In genomic region chr5:31962928-31963327, GRCh38 we compare ENCODE assay signal across 16 cellular contexts.
A peak's percentile ranks its signal among the peaks of the same experiment; 100 is the strongest.
DNase-seq lines count a peak whose midpoint lies in the region; ATAC-seq and TF ChIP-seq lines count a peak whose summit lies in the region.
"Had no signal": no experiment of that assay in that cellular context is flagged by ENCODE, and none has a peak within 500 bp of the region (broad histone marks: within the 10 kb centered on the region; RNA-seq: fewer than 3 reads in every experiment).

No MANE protein-coding gene starts in this region.

- H3K4me1 ChIP-seq in hepatocyte (ENCODE audit: insufficient read depth) (peaks cover 18% of the 10 kb centered on the region), gastrocnemius medialis (peaks cover 12 to 18% of the 10 kb centered on the region in 2 donors)

- TF ChIP-seq CTCF in astrocyte of the cerebellum (IDR thresholded peaks at IDR 0.05; ENCODE audit: low read depth, low read length, missing control alignments) (no peak), hepatocyte (IDR thresholded peaks at IDR 0.05; ENCODE audit: poor library complexity) (no peak), gastrocnemius medialis (IDR thresholded peaks at IDR 0.05 in 4 of 5, conservative IDR thresholded peaks at IDR 0.05 in 1 of 5) (no peak)

- H3K27ac ChIP-seq in hepatocyte (peak overlapping the region; percentile 50), gastrocnemius medialis (peak overlapping the region; percentile 8 to 47 (median 26))

- DNase-seq in ELR (ENCODE audit: low read depth) (peak; percentile 28), astrocyte of the cerebellum (ENCODE audit: low read depth) (peak; percentile 40), hepatocyte (ENCODE audit: low spot score) (peak; percentile 18), gastrocnemius medialis (no peak), NOMO-1 treated with DMSO at 0.1 percent for 48 hours (lab: John Stamatoyannopoulos, UW; ENCODE audit: unreplicated experiment) (no peak), AML-193 (lab: John Stamatoyannopoulos, UW) (no peak)
- DNase-seq: activated CD4-positive, alpha-beta T cell treated with anti-CD3 and anti-CD28 coated beads for 1 hour; activated gamma-delta T cell treated with Interleukin-2 at 50 U/mL for 16 hours; CD4-positive, CD25-positive, alpha-beta regulatory T cell; dermis blood vessel endothelial cell; GDM1; NCI-H1092; NCI-H526 treated with DMSO at 0.1 percent for 48 hours had no signal

- H3K9me3 ChIP-seq in hepatocyte (ENCODE audit: low read depth): no peaks in the 10 kb centered on the region
- no peaks in the 10 kb centered on the region for H3K9me3 ChIP-seq in gastrocnemius medialis

- H3K27me3 ChIP-seq in hepatocyte: no peaks in the 10 kb centered on the region
- no peaks in the 10 kb centered on the region for H3K27me3 ChIP-seq in gastrocnemius medialis

- H3K9me2 ChIP-seq in hepatocyte (replicated peaks; ENCODE audit: insufficient read depth): no peaks in the 10 kb centered on the region

- H3K4me2 ChIP-seq in hepatocyte: peak overlapping the region; percentile 36

- H3K36me3 ChIP-seq in hepatocyte (replicated peaks; ENCODE audit: insufficient read depth, low read depth) (no peaks in the 10 kb centered on the region), gastrocnemius medialis (no peaks in the 10 kb centered on the region)

- peak overlapping the region; percentile 1 for H2AFZ ChIP-seq in hepatocyte

- H3K4me3 ChIP-seq in astrocyte of the cerebellum (ENCODE audit: low read depth, low read length) (no peak overlapping the region), hepatocyte (no peak overlapping the region), gastrocnemius medialis (no peak overlapping the region)
- H3K4me3 ChIP-seq: skin epidermis had no signal

- H4K20me1 ChIP-seq in hepatocyte (ENCODE audit: insufficient read depth, poor library complexity, severe bottlenecking): no peaks in the 10 kb centered on the region

- ATAC-seq in gastrocnemius medialis (peak in 1 of 2 donors; percentile 12), HG03342 (IDR thresholded peaks at IDR 0.05; ENCODE audit: unreplicated experiment) (no peak), GM19395 (IDR thresholded peaks at IDR 0.05; ENCODE audit: unreplicated experiment) (no peak)

- WGBS in hepatocyte (ENCODE audit: low lambda C conversion rate, missing lambda C conversion rate): 64% methylated on average over 1 of the region's 1 CpG

- intact Hi-C loops in gastrocnemius medialis (cut with DNase I; ENCODE audit: low total_unique reads): no loop called here

- H3K79me2 ChIP-seq in hepatocyte: no peaks in the 10 kb centered on the region

- in situ Hi-C loops in astrocyte of the cerebellum (cut with HindIII; ENCODE audit: low sequenced_read_pairs) (no loop called here), gastrocnemius medialis (cut with MboI; ENCODE audit: low sequenced_read_pairs in 4 of 4) (no loop called here)

- TF ChIP-seq POLR2A in gastrocnemius medialis (IDR thresholded peaks at IDR 0.05): no peak

Comparison
In these comparisons a context has a peak if more than half of its experiments do, and no peak if none do; other contexts are left out.
1. DNase-seq: peak in ELR (single experiment), astrocyte of the cerebellum (single experiment) and hepatocyte (single experiment); none in gastrocnemius medialis (0 of 2), NOMO-1 treated with DMSO at 0.1 percent for 48 hours (single experiment) and AML-193 (0 of 2).